13 cellular contexts compared by ENCODE assay signal in the genomic region with DNA sequence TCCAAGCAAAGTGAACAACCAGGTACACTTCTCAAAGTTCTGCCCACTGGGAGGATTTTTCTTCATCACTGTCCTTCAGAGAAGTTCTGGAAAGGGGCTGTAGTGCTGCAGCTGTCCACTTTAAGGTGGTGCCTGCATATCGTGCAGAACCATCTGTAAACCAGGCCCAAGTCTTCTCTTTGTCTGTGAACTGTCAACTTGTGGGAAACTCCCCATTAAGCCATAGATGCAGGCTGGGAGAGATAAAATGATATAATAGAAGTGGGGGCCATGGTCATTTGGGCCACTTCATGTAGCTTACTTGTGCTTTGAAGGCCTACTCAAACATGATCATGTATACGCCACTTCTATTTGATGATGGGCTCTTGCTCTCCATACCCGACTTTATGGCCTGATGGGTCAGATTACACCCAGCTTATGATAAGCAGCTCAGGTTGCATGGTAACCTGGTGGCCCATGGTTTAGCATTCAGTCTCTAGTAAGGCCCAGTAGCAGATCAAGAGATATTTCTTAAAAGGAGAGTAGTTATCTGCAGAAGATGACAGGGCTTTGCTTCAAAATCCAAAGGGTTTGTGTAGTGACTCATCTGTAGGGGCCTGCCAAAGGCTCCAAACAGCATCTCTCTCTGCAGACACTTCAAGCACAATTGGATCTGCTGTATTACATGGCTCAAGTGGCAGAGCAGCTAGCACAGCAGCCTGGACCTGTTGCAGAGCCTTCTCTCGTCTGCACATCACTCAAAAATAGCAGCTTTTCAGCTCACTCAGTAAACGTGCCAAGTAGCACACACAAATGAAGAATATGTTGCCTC. TPM values are rescaled to one million over a fixed set of nuclear protein-coding genes. Genes with fewer than 3 reads are reported as not detected.
DNase-seq lines count a peak whose midpoint lies in the region; FAIRE-seq and TF ChIP-seq lines count a peak whose summit lies in the region.
"Had no signal": no experiment of that assay in that cellular context is flagged by ENCODE, and none has a peak within 500 bp of the region (broad histone marks: within the 10 kb centered on the region; RNA-seq: fewer than 3 reads in every experiment).

No MANE protein-coding gene starts in this region.

- no peak for TF ChIP-seq CTCF in astrocyte (IDR thresholded peaks at IDR 0.05; ENCODE audit: insufficient read depth, low read depth, low read length)
- no peak for TF ChIP-seq CTCF in neural progenitor cell (IDR thresholded peaks at IDR 0.05)

- DNase-seq in EL: peak; percentile 51
- peak; percentile 40 to 61 for DNase-seq in NCI-H187 (lab: John Stamatoyannopoulos, UW)
- DNase-seq in astrocyte (ENCODE audit: low read depth): peak; percentile 79
- no peak for DNase-seq in neural progenitor cell (ENCODE audit: low spot score)
- DNase-seq in small intestine: no peak
- no peak for DNase-seq in hepatic stellate cell (ENCODE audit: low spot score)
- no peak for DNase-seq in posterior vena cava (ENCODE audit: low spot score)
- DNase-seq: activated CD8-positive, alpha-beta memory T cell treated with anti-CD3 and anti-CD28 coated beads, Interleukin-2, amount 10 ng/mL, durations not matched to agents 7 days and 5 days; mammary epithelial cell had no signal

- H3K4me2 ChIP-seq in astrocyte (ENCODE audit: low read length) (no peak overlapping the region), neural progenitor cell (no peak overlapping the region)

- no peaks in the 10 kb centered on the region for H3K27me3 ChIP-seq in astrocyte (ENCODE audit: insufficient read depth, low read length)
- H3K27me3 ChIP-seq in neural progenitor cell: no peaks in the 10 kb centered on the region
- no peaks in the 10 kb centered on the region for H3K27me3 ChIP-seq in small intestine (ENCODE audit: control insufficient read depth in 2 of 2, insufficient read depth in 2 of 2, low read length in 2 of 2)

- no peaks in the 10 kb centered on the region for H4K20me1 ChIP-seq in astrocyte (ENCODE audit: insufficient read depth, low read length)
- no peaks in the 10 kb centered on the region for H4K20me1 ChIP-seq in neural progenitor cell (ENCODE audit: low read depth)

- intact Hi-C loops in posterior vena cava (cut with DNase I): no loop called here

- peaks cover 16% of the 10 kb centered on the region for H3F3A ChIP-seq in neural progenitor cell (ENCODE audit: low read depth)

- H3K4me1 ChIP-seq in astrocyte (ENCODE audit: insufficient read depth, low read length) (no peaks in the 10 kb centered on the region), neural progenitor cell (peaks cover 15% of the 10 kb centered on the region), small intestine (ENCODE audit: control insufficient read depth in 2 of 2, insufficient read depth in 1 of 2, low read depth in 1 of 2, low read length in 1 of 2) (no peaks in the 10 kb centered on the region)

- no peak overlapping the region for H2AFZ ChIP-seq in astrocyte (ENCODE audit: low read depth, low read length)
- peak overlapping the region; percentile 54 for H2AFZ ChIP-seq in neural progenitor cell (replicated peaks)

- H3K79me2 ChIP-seq in astrocyte (ENCODE audit: insufficient read depth, low read length) (no peaks in the 10 kb centered on the region), neural progenitor cell (ENCODE audit: low read depth) (no peaks in the 10 kb centered on the region)

- no peaks in the 10 kb centered on the region for H3K9me3 Mint-ChIP-seq in astrocyte (ENCODE audit: unreplicated experiment)
- H3K9me3 Mint-ChIP-seq in neural progenitor cell: no peaks in the 10 kb centered on the region

- H3K4me3 Mint-ChIP-seq in astrocyte (ENCODE audit: unreplicated experiment) (no peak overlapping the region), neural progenitor cell (no peak overlapping the region)
- H3K4me3 Mint-ChIP-seq: activated CD8-positive, alpha-beta memory T cell treated with anti-CD3 and anti-CD28 coated beads, Interleukin-2, amount 10 ng/mL, durations not matched to agents 7 days and 5 days; activated naive CD8-positive, alpha-beta T cell had no signal

- WGBS in small intestine, 3 donors: 73 to 82% (median 74%) methylated on average over 5 of the region's 5 CpGs

- H3K27ac ChIP-seq in astrocyte (ENCODE audit: low read depth, low read length): no peak overlapping the region
- H3K27ac ChIP-seq in neural progenitor cell: no peak overlapping the region
- H3K27ac ChIP-seq in small intestine (ENCODE audit: low read depth in 1 of 2, low read length in 1 of 2): no peak overlapping the region
- H3K27ac ChIP-seq: SK-N-MC, VCaP had no signal

- peaks cover 3% of the 10 kb centered on the region for H3K4me1 Mint-ChIP-seq in astrocyte (ENCODE audit: low read depth, unreplicated experiment)
- peaks cover under 1% of the 10 kb centered on the region for H3K4me1 Mint-ChIP-seq in neural progenitor cell
- H3K4me1 Mint-ChIP-seq: activated CD8-positive, alpha-beta memory T cell treated with anti-CD3 and anti-CD28 coated beads, Interleukin-2, amount 10 ng/mL, durations not matched to agents 7 days and 5 days had no signal

- H3K9ac ChIP-seq in astrocyte (ENCODE audit: low read length) (no peak overlapping the region), neural progenitor cell (no peak overlapping the region)

- no peaks in the 10 kb centered on the region for H3K36me3 ChIP-seq in astrocyte (ENCODE audit: insufficient read depth, low read length)
- no peaks in the 10 kb centered on the region for H3K36me3 ChIP-seq in neural progenitor cell
- no peaks in the 10 kb centered on the region for H3K36me3 ChIP-seq in small intestine (ENCODE audit: control insufficient read depth in 2 of 2, insufficient read depth in 2 of 2, low read length in 2 of 2)

- H3K27me3 Mint-ChIP-seq in astrocyte (ENCODE audit: low read depth, unreplicated experiment) (peaks cover 5% of the 10 kb centered on the region), neural progenitor cell (ENCODE audit: insufficient read depth, low read depth) (peaks cover 5% of the 10 kb centered on the region)

- H3K4me3 ChIP-seq in astrocyte (ENCODE audit: insufficient read depth, low read depth, low read length) (no peak overlapping the region), neural progenitor cell (no peak overlapping the region), small intestine (ENCODE audit: low read depth in 1 of 2, low read length in 2 of 2) (no peak overlapping the region)
- H3K4me3 ChIP-seq: SK-N-MC had no signal

- H3K27ac Mint-ChIP-seq in astrocyte (ENCODE audit: unreplicated experiment): no peak overlapping the region
- H3K27ac Mint-ChIP-seq in neural progenitor cell: no peak overlapping the region
- H3K27ac Mint-ChIP-seq: activated CD8-positive, alpha-beta memory T cell treated with anti-CD3 and anti-CD28 coated beads, Interleukin-2, amount 10 ng/mL, durations not matched to agents 7 days and 5 days; activated naive CD8-positive, alpha-beta T cell had no signal

- no peaks in the 10 kb centered on the region for H3K36me3 Mint-ChIP-seq in astrocyte (ENCODE audit: low read depth, unreplicated experiment)
- H3K36me3 Mint-ChIP-seq in neural progenitor cell: no peaks in the 10 kb centered on the region
- H3K36me3 Mint-ChIP-seq: activated CD8-positive, alpha-beta memory T cell treated with anti-CD3 and anti-CD28 coated beads, Interleukin-2, amount 10 ng/mL, durations not matched to agents 7 days and 5 days; activated naive CD8-positive, alpha-beta T cell had no signal

- FAIRE-seq in astrocyte (lab: Jason Lieb, UNC) (no peak), small intestine (lab: Jason Lieb, UNC) (no peak)
- FAIRE-seq: colon had no signal

- H3K9me3 ChIP-seq in astrocyte (ENCODE audit: insufficient read depth, low read depth, low read length) (no peaks in the 10 kb centered on the region), neural progenitor cell (ENCODE audit: low read depth) (no peaks in the 10 kb centered on the region), small intestine (ENCODE audit: control insufficient read depth, low read depth) (no peaks in the 10 kb centered on the region)

RNA-seq across cellular contexts. Expression of a gene that starts 15.7 kb away (rescaled TPM):
- total RNA-seq in astrocyte (475 and 524 TPM in 2 replicates), neural progenitor cell (ENCODE audit: low replicate concordance) (519 and 885 TPM in 2 replicates), posterior vena cava (100 to 1,000 TPM; 389 to 397 TPM)
- polyA plus RNA-seq in small intestine: 100 to 1,000 TPM; 760 to 798 (median 771) TPM

RNA-seq across cellular contexts. Expression of a gene that starts 34.0 kb away (rescaled TPM):
- total RNA-seq in astrocyte (13.5 and 16.9 TPM in 2 replicates), neural progenitor cell (ENCODE audit: low replicate concordance) (0.12 TPM in 1 of 2 replicates, not detected in the other), posterior vena cava (10 to 100 TPM; 10.2 to 15.8 TPM)
- polyA plus RNA-seq in small intestine: under 1 TPM in 2 of 3 donors, not detected in 1; 0.04 to 0.27 TPM

Comparison
In these comparisons a context has a peak if more than half of its experiments do, and no peak if none do; other contexts are left out.
1. DNase-seq: peak in EL (single experiment), NCI-H187 (2 of 2) and astrocyte (single experiment); none in neural progenitor cell (single experiment), small intestine (single experiment), hepatic stellate cell (single experiment) and posterior vena cava (single experiment).